In the genomic region with DNA sequence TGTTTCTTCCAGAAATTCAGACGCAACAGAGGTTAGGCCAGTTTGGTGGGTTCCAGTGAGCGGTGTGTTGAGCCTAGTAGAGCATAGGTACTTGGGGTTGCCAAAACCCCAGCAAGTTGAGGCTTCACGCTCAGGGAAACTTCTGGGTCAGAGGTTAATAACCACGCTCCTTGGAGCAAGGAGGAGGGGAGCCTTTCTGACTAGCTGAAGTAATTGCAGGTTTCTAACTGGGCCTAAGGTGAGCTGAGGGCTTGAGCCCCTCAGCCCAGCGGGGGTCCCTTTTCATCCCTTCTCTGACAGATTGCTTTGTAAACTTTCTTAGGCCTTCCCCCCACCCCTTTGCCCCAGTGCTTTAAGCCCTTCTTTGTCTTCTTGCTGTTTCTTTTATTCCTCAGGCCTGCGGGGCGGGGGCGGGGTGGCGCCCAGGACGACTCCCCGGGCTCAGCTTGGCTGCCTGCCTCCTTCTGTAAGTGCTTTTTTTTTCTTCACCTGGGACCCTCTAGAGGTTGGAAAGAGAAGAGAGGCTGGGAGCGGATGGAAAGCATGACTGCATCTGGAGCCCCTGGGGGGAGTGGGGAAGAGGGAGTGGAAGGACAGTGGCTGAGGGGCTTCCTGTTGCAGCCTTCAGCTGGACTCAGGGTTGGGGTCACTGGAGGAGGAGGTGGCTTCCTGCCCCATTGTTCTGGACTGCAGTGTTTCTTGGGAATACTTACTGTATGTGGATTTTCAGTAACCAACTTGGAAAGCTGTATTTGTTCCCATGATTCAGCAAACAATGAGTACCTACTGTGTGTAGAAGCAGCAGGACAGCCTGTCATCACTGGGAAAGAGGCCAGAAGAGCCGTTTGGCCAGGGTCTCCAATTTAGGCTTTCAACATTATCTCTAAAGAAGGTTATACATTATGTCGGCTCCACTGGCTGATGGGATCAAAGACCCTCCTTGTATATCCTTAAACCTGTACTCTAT, we compare ENCODE assay signal across 1 cellular context.
TF ChIP-seq lines count a peak whose summit lies in the region.

No MANE protein-coding gene starts in this region.

TF ChIP-seq in K562, 482 proteins besides CTCF, POLR2A, EP300 and RAD21 (continued from another document and continues in another):
- TF ChIP-seq, protein P1, sequence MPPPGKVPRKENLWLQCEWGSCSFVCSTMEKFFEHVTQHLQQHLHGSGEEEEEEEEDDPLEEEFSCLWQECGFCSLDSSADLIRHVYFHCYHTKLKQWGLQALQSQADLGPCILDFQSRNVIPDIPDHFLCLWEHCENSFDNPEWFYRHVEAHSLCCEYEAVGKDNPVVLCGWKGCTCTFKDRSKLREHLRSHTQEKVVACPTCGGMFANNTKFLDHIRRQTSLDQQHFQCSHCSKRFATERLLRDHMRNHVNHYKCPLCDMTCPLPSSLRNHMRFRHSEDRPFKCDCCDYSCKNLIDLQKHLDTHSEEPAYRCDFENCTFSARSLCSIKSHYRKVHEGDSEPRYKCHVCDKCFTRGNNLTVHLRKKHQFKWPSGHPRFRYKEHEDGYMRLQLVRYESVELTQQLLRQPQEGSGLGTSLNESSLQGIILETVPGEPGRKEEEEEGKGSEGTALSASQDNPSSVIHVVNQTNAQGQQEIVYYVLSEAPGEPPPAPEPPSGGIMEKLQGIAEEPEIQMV (tag; conservative IDR thresholded peaks at IDR 0.05; ENCODE audit: low read depth) = no peak
- TF ChIP-seq, protein P2, sequence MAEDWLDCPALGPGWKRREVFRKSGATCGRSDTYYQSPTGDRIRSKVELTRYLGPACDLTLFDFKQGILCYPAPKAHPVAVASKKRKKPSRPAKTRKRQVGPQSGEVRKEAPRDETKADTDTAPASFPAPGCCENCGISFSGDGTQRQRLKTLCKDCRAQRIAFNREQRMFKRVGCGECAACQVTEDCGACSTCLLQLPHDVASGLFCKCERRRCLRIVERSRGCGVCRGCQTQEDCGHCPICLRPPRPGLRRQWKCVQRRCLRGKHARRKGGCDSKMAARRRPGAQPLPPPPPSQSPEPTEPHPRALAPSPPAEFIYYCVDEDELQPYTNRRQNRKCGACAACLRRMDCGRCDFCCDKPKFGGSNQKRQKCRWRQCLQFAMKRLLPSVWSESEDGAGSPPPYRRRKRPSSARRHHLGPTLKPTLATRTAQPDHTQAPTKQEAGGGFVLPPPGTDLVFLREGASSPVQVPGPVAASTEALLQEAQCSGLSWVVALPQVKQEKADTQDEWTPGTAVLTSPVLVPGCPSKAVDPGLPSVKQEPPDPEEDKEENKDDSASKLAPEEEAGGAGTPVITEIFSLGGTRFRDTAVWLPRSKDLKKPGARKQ (CRISPR knock-in tag; IDR thresholded peaks at IDR 0.05) = no peak
- no peak; a peak in 1 of 4 replicates for TF ChIP-seq KDM1A (IDR thresholded peaks at IDR 0.05)
- TF ChIP-seq NR2C1 (IDR thresholded peaks at IDR 0.05) = peak; percentile 58; the same call in 1 of the 2 replicates
- TF ChIP-seq NR2C1 (tag; IDR thresholded peaks at IDR 0.05) = peak; percentile 73; the same call in 1 of the 2 replicates
- no peak for TF ChIP-seq CREBBP (IDR thresholded peaks at IDR 0.05; ENCODE audit: low read depth, low read length)
- no peak for TF ChIP-seq SMARCA5 (IDR thresholded peaks at IDR 0.05)
- TF ChIP-seq, protein P3, sequence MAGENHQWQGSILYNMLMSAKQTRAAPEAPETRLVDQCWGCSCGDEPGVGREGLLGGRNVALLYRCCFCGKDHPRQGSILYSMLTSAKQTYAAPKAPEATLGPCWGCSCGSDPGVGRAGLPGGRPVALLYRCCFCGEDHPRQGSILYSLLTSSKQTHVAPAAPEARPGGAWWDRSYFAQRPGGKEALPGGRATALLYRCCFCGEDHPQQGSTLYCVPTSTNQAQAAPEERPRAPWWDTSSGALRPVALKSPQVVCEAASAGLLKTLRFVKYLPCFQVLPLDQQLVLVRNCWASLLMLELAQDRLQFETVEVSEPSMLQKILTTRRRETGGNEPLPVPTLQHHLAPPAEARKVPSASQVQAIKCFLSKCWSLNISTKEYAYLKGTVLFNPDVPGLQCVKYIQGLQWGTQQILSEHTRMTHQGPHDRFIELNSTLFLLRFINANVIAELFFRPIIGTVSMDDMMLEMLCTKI (IDR thresholded peaks at IDR 0.05; ENCODE audit: partially characterized antibody) = no peak
- TF ChIP-seq HDAC1 (IDR thresholded peaks at IDR 0.05) = peak in 1 of 2 experiments; percentile 56; a peak in 1 of 4 replicates
- TF ChIP-seq SIN3A (IDR thresholded peaks at IDR 0.05; ENCODE audit: borderline replicate concordance in 2 of 2, control insufficient read depth in 1 of 2, low read depth in 2 of 2, low read length in 2 of 2) = no peak
- no peak for TF ChIP-seq BMI1 (IDR thresholded peaks at IDR 0.05; ENCODE audit: low read length)
- no peak for TF ChIP-seq JUND (IDR thresholded peaks at IDR 0.05; ENCODE audit: borderline replicate concordance, low read depth, low read length)
- TF ChIP-seq JUND (tag; IDR thresholded peaks at IDR 0.05; ENCODE audit: borderline replicate concordance, low read depth, low read length) = 0 out of 3 replicates have a peak, but pooled peaks have one; percentile 15
- TF ChIP-seq, protein P4, sequence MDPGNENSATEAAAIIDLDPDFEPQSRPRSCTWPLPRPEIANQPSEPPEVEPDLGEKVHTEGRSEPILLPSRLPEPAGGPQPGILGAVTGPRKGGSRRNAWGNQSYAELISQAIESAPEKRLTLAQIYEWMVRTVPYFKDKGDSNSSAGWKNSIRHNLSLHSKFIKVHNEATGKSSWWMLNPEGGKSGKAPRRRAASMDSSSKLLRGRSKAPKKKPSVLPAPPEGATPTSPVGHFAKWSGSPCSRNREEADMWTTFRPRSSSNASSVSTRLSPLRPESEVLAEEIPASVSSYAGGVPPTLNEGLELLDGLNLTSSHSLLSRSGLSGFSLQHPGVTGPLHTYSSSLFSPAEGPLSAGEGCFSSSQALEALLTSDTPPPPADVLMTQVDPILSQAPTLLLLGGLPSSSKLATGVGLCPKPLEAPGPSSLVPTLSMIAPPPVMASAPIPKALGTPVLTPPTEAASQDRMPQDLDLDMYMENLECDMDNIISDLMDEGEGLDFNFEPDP (CRISPR knock-in tag; IDR thresholded peaks at IDR 0.05) = no peak
- TF ChIP-seq ZNF140 (CRISPR knock-in tag; IDR thresholded peaks at IDR 0.05) = no peak
- TF ChIP-seq ZKSCAN1 (IDR thresholded peaks at IDR 0.05; ENCODE audit: low read depth, low read length) = peak; percentile 97
- no peak for TF ChIP-seq FIP1L1 (IDR thresholded peaks at IDR 0.05; ENCODE audit: low read depth, low read length, poor library complexity, severe bottlenecking)
- no peak for TF ChIP-seq SRF (CRISPR knock-in tag; IDR thresholded peaks at IDR 0.05)
- no peak for TF ChIP-seq CHCHD3 (CRISPR knock-in tag; IDR thresholded peaks at IDR 0.05)
- no peak for TF ChIP-seq ZC3H11A (IDR thresholded peaks at IDR 0.05; ENCODE audit: low read depth, low read length)
- no peak for TF ChIP-seq TARDBP (IDR thresholded peaks at IDR 0.05)
- no peak for TF ChIP-seq DMBX1 (CRISPR knock-in tag; IDR thresholded peaks at IDR 0.05; ENCODE audit: borderline replicate concordance)
- TF ChIP-seq XRCC5 (IDR thresholded peaks at IDR 0.05; ENCODE audit: low read depth, low read length) = no peak
- TF ChIP-seq SRSF7 (optimal IDR thresholded peaks at IDR 0.05; ENCODE audit: low read depth, low read length) = no peak
- TF ChIP-seq NR2F6 (CRISPR knock-in tag; IDR thresholded peaks at IDR 0.05) = no peak
- TF ChIP-seq BCL6 (CRISPR knock-in tag; IDR thresholded peaks at IDR 0.05) = no peak
- TF ChIP-seq ZC3H4 (CRISPR knock-in tag; IDR thresholded peaks at IDR 0.05; ENCODE audit: borderline replicate concordance) = no peak
- no peak for TF ChIP-seq KLF6 (CRISPR knock-in tag; IDR thresholded peaks at IDR 0.05; ENCODE audit: borderline replicate concordance)
- TF ChIP-seq DNMT1 (IDR thresholded peaks at IDR 0.05) = no peak
- TF ChIP-seq ZNF232 (CRISPR knock-in tag; IDR thresholded peaks at IDR 0.05) = no peak
- TF ChIP-seq, protein P5, sequence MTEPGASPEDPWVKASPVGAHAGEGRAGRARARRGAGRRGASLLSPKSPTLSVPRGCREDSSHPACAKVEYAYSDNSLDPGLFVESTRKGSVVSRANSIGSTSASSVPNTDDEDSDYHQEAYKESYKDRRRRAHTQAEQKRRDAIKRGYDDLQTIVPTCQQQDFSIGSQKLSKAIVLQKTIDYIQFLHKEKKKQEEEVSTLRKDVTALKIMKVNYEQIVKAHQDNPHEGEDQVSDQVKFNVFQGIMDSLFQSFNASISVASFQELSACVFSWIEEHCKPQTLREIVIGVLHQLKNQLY (CRISPR knock-in tag; conservative IDR thresholded peaks at IDR 0.05) = no peak
- TF ChIP-seq ESRRB (CRISPR knock-in tag; IDR thresholded peaks at IDR 0.05; ENCODE audit: borderline replicate concordance) = no peak
- no peak for TF ChIP-seq SNRNP70 (optimal IDR thresholded peaks at IDR 0.05; ENCODE audit: low read depth, low read length)
- no peak for TF ChIP-seq SIRT6 (IDR thresholded peaks at IDR 0.05; ENCODE audit: low read depth, low read length)
- no peak for TF ChIP-seq CREB1 (IDR thresholded peaks at IDR 0.05)
- TF ChIP-seq CREB1 (CRISPR knock-in tag; IDR thresholded peaks at IDR 0.05) = peak; percentile 35; the same call in 1 of the 2 replicates
- peak; percentile 46; the same call in 1 of the 2 replicates for TF ChIP-seq ZNF316 (IDR thresholded peaks at IDR 0.05)
- TF ChIP-seq GATAD2A (IDR thresholded peaks at IDR 0.05) = 0 out of 2 replicates have a peak, but pooled peaks have one; percentile 37
- TF ChIP-seq, protein P6, sequence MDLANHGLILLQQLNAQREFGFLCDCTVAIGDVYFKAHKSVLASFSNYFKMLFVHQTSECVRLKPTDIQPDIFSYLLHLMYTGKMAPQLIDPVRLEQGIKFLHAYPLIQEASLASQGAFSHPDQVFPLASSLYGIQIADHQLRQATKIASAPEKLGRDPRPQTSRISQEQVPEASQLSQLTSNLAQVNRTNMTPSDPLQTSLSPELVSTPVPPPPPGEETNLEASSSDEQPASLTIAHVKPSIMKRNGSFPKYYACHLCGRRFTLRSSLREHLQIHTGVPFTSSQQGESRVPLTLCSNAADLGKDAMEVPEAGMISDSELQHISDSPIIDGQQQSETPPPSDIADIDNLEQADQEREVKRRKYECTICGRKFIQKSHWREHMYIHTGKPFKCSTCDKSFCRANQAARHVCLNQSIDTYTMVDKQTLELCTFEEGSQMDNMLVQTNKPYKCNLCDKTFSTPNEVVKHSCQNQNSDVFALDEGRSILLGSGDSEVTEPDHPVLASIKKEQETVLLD (IDR thresholded peaks at IDR 0.05) = no peak
- 0 out of 2 replicates have a peak, but pooled peaks have one; percentile 2 for TF ChIP-seq MAFF (IDR thresholded peaks at IDR 0.05; ENCODE audit: low read length)
- no peak for TF ChIP-seq RUNX1 (IDR thresholded peaks at IDR 0.05; ENCODE audit: low read depth)
- TF ChIP-seq ZNF766 (CRISPR knock-in tag; conservative IDR thresholded peaks at IDR 0.05) = no peak
- TF ChIP-seq, protein P7, sequence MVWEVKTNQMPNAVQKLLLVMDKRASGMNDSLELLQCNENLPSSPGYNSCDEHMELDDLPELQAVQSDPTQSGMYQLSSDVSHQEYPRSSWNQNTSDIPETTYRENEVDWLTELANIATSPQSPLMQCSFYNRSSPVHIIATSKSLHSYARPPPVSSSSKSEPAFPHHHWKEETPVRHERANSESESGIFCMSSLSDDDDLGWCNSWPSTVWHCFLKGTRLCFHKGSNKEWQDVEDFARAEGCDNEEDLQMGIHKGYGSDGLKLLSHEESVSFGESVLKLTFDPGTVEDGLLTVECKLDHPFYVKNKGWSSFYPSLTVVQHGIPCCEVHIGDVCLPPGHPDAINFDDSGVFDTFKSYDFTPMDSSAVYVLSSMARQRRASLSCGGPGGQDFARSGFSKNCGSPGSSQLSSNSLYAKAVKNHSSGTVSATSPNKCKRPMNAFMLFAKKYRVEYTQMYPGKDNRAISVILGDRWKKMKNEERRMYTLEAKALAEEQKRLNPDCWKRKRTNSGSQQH (CRISPR knock-in tag; IDR thresholded peaks at IDR 0.05) = no peak
- TF ChIP-seq MYNN (IDR thresholded peaks at IDR 0.05) = no peak
- no peak for TF ChIP-seq MYNN (CRISPR knock-in tag; IDR thresholded peaks at IDR 0.05)
- TF ChIP-seq, protein P8, sequence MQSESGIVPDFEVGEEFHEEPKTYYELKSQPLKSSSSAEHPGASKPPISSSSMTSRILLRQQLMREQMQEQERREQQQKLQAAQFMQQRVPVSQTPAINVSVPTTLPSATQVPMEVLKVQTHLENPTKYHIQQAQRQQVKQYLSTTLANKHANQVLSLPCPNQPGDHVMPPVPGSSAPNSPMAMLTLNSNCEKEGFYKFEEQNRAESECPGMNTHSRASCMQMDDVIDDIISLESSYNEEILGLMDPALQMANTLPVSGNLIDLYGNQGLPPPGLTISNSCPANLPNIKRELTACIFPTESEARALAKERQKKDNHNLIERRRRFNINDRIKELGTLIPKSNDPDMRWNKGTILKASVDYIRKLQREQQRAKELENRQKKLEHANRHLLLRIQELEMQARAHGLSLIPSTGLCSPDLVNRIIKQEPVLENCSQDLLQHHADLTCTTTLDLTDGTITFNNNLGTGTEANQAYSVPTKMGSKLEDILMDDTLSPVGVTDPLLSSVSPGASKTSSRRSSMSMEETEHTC (IDR thresholded peaks at IDR 0.05) = no peak
- TF ChIP-seq ZNF57 (CRISPR knock-in tag; IDR thresholded peaks at IDR 0.05) = no peak
- TF ChIP-seq, protein P9, sequence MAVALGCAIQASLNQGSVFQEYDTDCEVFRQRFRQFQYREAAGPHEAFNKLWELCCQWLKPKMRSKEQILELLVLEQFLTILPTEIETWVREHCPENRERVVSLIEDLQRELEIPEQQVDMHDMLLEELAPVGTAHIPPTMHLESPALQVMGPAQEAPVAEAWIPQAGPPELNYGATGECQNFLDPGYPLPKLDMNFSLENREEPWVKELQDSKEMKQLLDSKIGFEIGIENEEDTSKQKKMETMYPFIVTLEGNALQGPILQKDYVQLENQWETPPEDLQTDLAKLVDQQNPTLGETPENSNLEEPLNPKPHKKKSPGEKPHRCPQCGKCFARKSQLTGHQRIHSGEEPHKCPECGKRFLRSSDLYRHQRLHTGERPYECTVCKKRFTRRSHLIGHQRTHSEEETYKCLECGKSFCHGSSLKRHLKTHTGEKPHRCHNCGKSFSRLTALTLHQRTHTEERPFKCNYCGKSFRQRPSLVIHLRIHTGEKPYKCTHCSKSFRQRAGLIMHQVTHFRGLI (CRISPR knock-in tag; IDR thresholded peaks at IDR 0.05) = no peak
